Comparison of ENCODE assay signal across 28 cellular contexts in genomic region chr4:106046083-106046482, GRCh38.
"Had no signal": no experiment of that assay in that cellular context is flagged by ENCODE, and none has a peak within 500 bp of the region (broad histone marks: within the 10 kb centered on the region; RNA-seq: fewer than 3 reads in every experiment).

No MANE protein-coding gene starts in this region.

- H3K4me2 ChIP-seq: neural progenitor cell, smooth muscle cell had no signal

- H3K27me3 ChIP-seq: neural progenitor cell, ovary, spleen, suprapubic skin, testis, tibial artery, transverse colon, upper lobe of right lung, uterus had no signal

- H3K9me3 ChIP-seq: ovary, psoas muscle, spleen, suprapubic skin, testis, tibial artery, transverse colon, upper lobe of right lung, uterus had no signal

- H3K36me3 ChIP-seq: neural progenitor cell, ovary, suprapubic skin, tibial artery, transverse colon, upper lobe of right lung, uterus had no signal

- H3K79me2 ChIP-seq: parathyroid adenoma had no signal

- H3K4me3 ChIP-seq: neural progenitor cell, ovary, psoas muscle, skin epidermis, smooth muscle cell, spleen, suprapubic skin, testis, tibial artery, transverse colon, upper lobe of right lung, uterus had no signal

- ATAC-seq: natural killer cell; psoas muscle; right cardiac atrium; sciatic nerve; stimulated activated memory B cell treated with anti-CD40 and anti-IgM and Interleukin-4, amounts not matched to agents 10 μg/mL and 1 μg/mL and 100 μg/mL, for 72 hours; stimulated activated naive CD8-positive, alpha-beta T cell treated with anti-CD3 and anti-CD28 coated beads, Interleukin-15, amount 100 ng/mL, for 72 hours; stimulated activated naive CD8-positive, alpha-beta T cell treated with anti-CD3 and anti-CD28 coated beads, Interleukin-15, Interleukin-2, amounts not matched to agents 100 U/mL and 50 U/mL, for 24 hours; upper lobe of right lung had no signal

- H2AFZ ChIP-seq: neural progenitor cell, parathyroid adenoma had no signal

- H3K9ac ChIP-seq: neural progenitor cell, parathyroid adenoma had no signal

- H3K4me1 ChIP-seq: parathyroid adenoma, spleen, suprapubic skin, testis, upper lobe of right lung, uterus had no signal

- H3K27ac ChIP-seq: neural progenitor cell, ovary, parathyroid adenoma, psoas muscle, skin epidermis, spleen, suprapubic skin, testis, tibial artery, transverse colon, upper lobe of right lung, uterus had no signal

- DNase-seq: natural killer cell; occipital lobe; ovary; posterior cingulate gyrus; psoas muscle; right cardiac atrium; spleen; stimulated activated CD4-positive, alpha-beta T cell treated with anti-CD3 and anti-CD28 coated beads, Interleukin-12 subunit alpha, Interleukin-12 subunit beta, amount 100 ng/mL, for 4 hours; stimulated activated CD4-positive, alpha-beta T cell treated with anti-CD3 and anti-CD28 coated beads, Interleukin-1b, Interleukin-23, amount 100 ng/mL, for 48 hours; stimulated activated CD4-positive, alpha-beta T cell treated with anti-CD3 and anti-CD28 coated beads, Interleukin-4, amount 100 ng/mL, for 1 hour; stimulated activated CD4-positive, alpha-beta T cell treated with anti-CD3 and anti-CD28 coated beads, Interleukin-4, amount 100 ng/mL, for 4 hours; stimulated activated CD8-positive, alpha-beta memory T cell treated with anti-CD3 and anti-CD28 coated beads, Interleukin-4, amount 100 ng/mL, for 48 hours; stimulated activated naive CD4-positive, alpha-beta T cell; stimulated activated naive CD8-positive, alpha-beta T cell treated with anti-CD3 and anti-CD28 coated beads, Interleukin-15, amount 100 ng/mL, for 72 hours; stimulated activated naive CD8-positive, alpha-beta T cell treated with anti-CD3 and anti-CD28 coated beads, Interleukin-15, Interleukin-2, amounts not matched to agents 100 U/mL and 50 U/mL, for 24 hours; substantia nigra; testis; tibial artery; transverse colon; upper lobe of right lung; uterus had no signal
